In genomic region chrX:14873676-14874049, GRCh38 we compare ENCODE assay signal across 8 cellular contexts. TPM values are rescaled to one million over a fixed set of nuclear protein-coding genes. Genes with fewer than 3 reads are reported as not detected.
DNase-seq lines count a peak whose midpoint lies in the region; ATAC-seq and TF ChIP-seq lines count a peak whose summit lies in the region.

No MANE protein-coding gene starts in this region.

- no peak for TF ChIP-seq CTCF in OCI-LY1 (IDR thresholded peaks at IDR 0.05; ENCODE audit: low read length)
- TF ChIP-seq CTCF in endodermal cell (conservative IDR thresholded peaks at IDR 0.05) = no peak
- no peak for TF ChIP-seq CTCF in neutrophil (IDR thresholded peaks at IDR 0.05)

- H3K79me2 ChIP-seq in OCI-LY1 (ENCODE audit: insufficient read depth, low read length) = peaks cover 47% of the 10 kb centered on the region

- H3F3A ChIP-seq in OCI-LY1 (ENCODE audit: insufficient read depth, low read length) = no peaks in the 10 kb centered on the region

- peaks cover 6 to 8% of the 10 kb centered on the region in 2 donors for H3K36me3 Mint-ChIP-seq in CD4-positive, alpha-beta memory T cell
- H3K36me3 Mint-ChIP-seq in endodermal cell (ENCODE audit: low read depth) = peaks cover 11% of the 10 kb centered on the region

- H3K9ac ChIP-seq in OCI-LY1 (ENCODE audit: low read length) = peak overlapping the region; percentile 94
- peak overlapping the region; percentile 59 for H3K9ac ChIP-seq in endodermal cell (ENCODE audit: extremely low read depth, low read length, poor library complexity, severe bottlenecking)

- H3K4me2 ChIP-seq in OCI-LY1 (ENCODE audit: low read length) = peak overlapping the region; percentile 92

- peaks cover 12% of the 10 kb centered on the region for H3K4me1 ChIP-seq in CD4-positive, alpha-beta memory T cell (ENCODE audit: insufficient read depth, low read length)
- H3K4me1 ChIP-seq in OCI-LY1 (ENCODE audit: insufficient read depth, low read length, severe bottlenecking) = peaks cover 26% of the 10 kb centered on the region
- no peaks in the 10 kb centered on the region for H3K4me1 ChIP-seq in endodermal cell (ENCODE audit: control insufficient read depth, insufficient read depth, low read length)
- peaks cover 23 to 42% of the 10 kb centered on the region in 2 experiments for H3K4me1 ChIP-seq in neutrophil (ENCODE audit: control insufficient read depth in 1 of 2, insufficient read depth in 1 of 2, low read depth in 1 of 2, low read length in 1 of 2)

- peaks cover 5 to 27% (median 9%) of the 10 kb centered on the region in 4 donors for H3K4me1 Mint-ChIP-seq in CD4-positive, alpha-beta memory T cell
- no peaks in the 10 kb centered on the region for H3K4me1 Mint-ChIP-seq in endodermal cell

- H4K20me1 ChIP-seq in OCI-LY1 (ENCODE audit: insufficient read depth, low read length) = no peaks in the 10 kb centered on the region

- CTCF ChIA-PET in CD4-positive, alpha-beta memory T cell (lab: Charles Lee; ENCODE audit: partially characterized antibody) = no interaction called here

- intact Hi-C loops in CD4-positive, alpha-beta memory T cell (cut with micrococcal nuclease) = loop anchor here (1.0 to 10.0 kb wide), 7 partner anchors 271 to 1841 kb away; partner anchors contain the start of genes AP1S2, CTPS2, PIGA and SYAP1

- H3K36me3 ChIP-seq in CD4-positive, alpha-beta memory T cell (ENCODE audit: insufficient read depth, low read length) = no peaks in the 10 kb centered on the region
- H3K36me3 ChIP-seq in OCI-LY1 (ENCODE audit: insufficient read depth, low read length) (peaks cover 18% of the 10 kb centered on the region), endodermal cell (ENCODE audit: control insufficient read depth, insufficient read depth, low read length) (peaks cover 3% of the 10 kb centered on the region), neutrophil (no peaks in the 10 kb centered on the region)

- H3K4me3 ChIP-seq in CD4-positive, alpha-beta memory T cell (ENCODE audit: low read length in 2 of 2) = peak overlapping the region; percentile 66 to 70
- H3K4me3 ChIP-seq in OCI-LY1 (ENCODE audit: low read depth, low read length, poor library complexity, severe bottlenecking) (peak overlapping the region; percentile 95), endodermal cell (ENCODE audit: low read length) (peak overlapping the region; percentile 93), neutrophil (ENCODE audit: low read depth in 1 of 2, low read length in 1 of 2) (peak overlapping the region; percentile 79 to 83)

- H3K27ac Mint-ChIP-seq in CD4-positive, alpha-beta memory T cell = peak overlapping the region; percentile 78 to 93 (median 91)
- H3K27ac Mint-ChIP-seq in endodermal cell = peak overlapping the region; percentile 83

- no peaks in the 10 kb centered on the region for H3K27me3 Mint-ChIP-seq in CD4-positive, alpha-beta memory T cell
- H3K27me3 Mint-ChIP-seq in endodermal cell (ENCODE audit: insufficient read depth) = no peaks in the 10 kb centered on the region

- no peak for DNase-seq in CD4-positive, alpha-beta memory T cell
- DNase-seq in endodermal cell = no peak
- DNase-seq in UCSD-AML1 (lab: John Stamatoyannopoulos, UW; ENCODE audit: unreplicated experiment) = no peak
- no peak for DNase-seq in HuH-7.5 (ENCODE audit: low spot score)

- no peak for ATAC-seq in HG03354 (IDR thresholded peaks at IDR 0.05; ENCODE audit: poor library complexity, severe bottlenecking, unreplicated experiment)
- no peak for ATAC-seq in GM18498 (IDR thresholded peaks at IDR 0.05; ENCODE audit: unreplicated experiment)

- 1% methylated on average over 8 of the region's 8 CpGs; no CpG with 5 or more reads in 1 of the 2 experiments for WGBS in endodermal cell (ENCODE audit: insufficient coverage in 1 of 2, insufficient read length in 1 of 2), 2 experiments

- H3K9me2 ChIP-seq in OCI-LY1 (ENCODE audit: low read depth, low read length) = no peaks in the 10 kb centered on the region

- H2AFZ ChIP-seq in OCI-LY1 (ENCODE audit: low read length) = no peak overlapping the region

- POLR2A ChIA-PET in CD4-positive, alpha-beta memory T cell (lab: Charles Lee; ENCODE audit: partially characterized antibody) = no interaction called here

- no peaks in the 10 kb centered on the region for H3K9me3 ChIP-seq in CD4-positive, alpha-beta memory T cell (ENCODE audit: control insufficient read depth in 1 of 2, low read length in 2 of 2)
- no peaks in the 10 kb centered on the region for H3K9me3 ChIP-seq in OCI-LY1 (ENCODE audit: low read length)
- no peaks in the 10 kb centered on the region for H3K9me3 ChIP-seq in endodermal cell (ENCODE audit: control insufficient read depth, low read length)
- H3K9me3 ChIP-seq in neutrophil = no peaks in the 10 kb centered on the region

- H3K9me3 Mint-ChIP-seq in CD4-positive, alpha-beta memory T cell = no peaks in the 10 kb centered on the region
- peaks cover 31% of the 10 kb centered on the region for H3K9me3 Mint-ChIP-seq in endodermal cell

- peak overlapping the region; percentile 78 for H3K27ac ChIP-seq in CD4-positive, alpha-beta memory T cell (ENCODE audit: low read depth, low read length)
- H3K27ac ChIP-seq in OCI-LY1 (ENCODE audit: low read depth, low read length, poor library complexity, severe bottlenecking) (peak overlapping the region; percentile 52), endodermal cell (ENCODE audit: low read depth, low read length) (no peak overlapping the region), neutrophil (peak overlapping the region; percentile 95)

- H3K4me3 Mint-ChIP-seq in CD4-positive, alpha-beta memory T cell = peak overlapping the region; percentile 83 to 92 (median 88)
- peak overlapping the region; percentile 75 for H3K4me3 Mint-ChIP-seq in endodermal cell

- H3K27me3 ChIP-seq in CD4-positive, alpha-beta memory T cell (ENCODE audit: insufficient read depth, low read length) = no peaks in the 10 kb centered on the region
- H3K27me3 ChIP-seq in OCI-LY1 (ENCODE audit: insufficient read depth, low read length) = no peaks in the 10 kb centered on the region
- no peaks in the 10 kb centered on the region for H3K27me3 ChIP-seq in endodermal cell (ENCODE audit: control insufficient read depth, insufficient read depth, low read length, poor library complexity, severe bottlenecking)
- H3K27me3 ChIP-seq in neutrophil = no peaks in the 10 kb centered on the region

RNA-seq across cellular contexts. Expression of gene MOSPD2, which starts 0.4 kb away (rescaled TPM):
- 10 to 100 TPM; 14.0 to 15.2 TPM for total RNA-seq in CD4-positive, alpha-beta memory T cell
- 10 to 100 TPM in 1 of 2 donors, 1 to 10 TPM in 1; 7.4 to 11.0 TPM for polyA plus RNA-seq in CD4-positive, alpha-beta memory T cell
- 10 to 100 TPM; 10.8 to 17.6 TPM for total RNA-seq in endodermal cell
- 13.0 TPM for polyA plus RNA-seq in endodermal cell (2013, experiment 1 of 2)
- 13.0 TPM for polyA plus RNA-seq in endodermal cell (2013, experiment 2 of 2)

RNA-seq across cellular contexts. Expression of gene FANCB, which starts 0.8 kb away (rescaled TPM):
- 1 to 10 TPM; 3.0 to 4.8 TPM for total RNA-seq in CD4-positive, alpha-beta memory T cell
- 1 to 10 TPM; 2.3 to 4.2 TPM for polyA plus RNA-seq in CD4-positive, alpha-beta memory T cell
- total RNA-seq in endodermal cell = 10 to 100 TPM; 12.8 to 15.2 TPM
- polyA plus RNA-seq in endodermal cell (2013, experiment 1 of 2) = 5.5 TPM
- 6.7 TPM for polyA plus RNA-seq in endodermal cell (2013, experiment 2 of 2)
